In the genomic region with DNA sequence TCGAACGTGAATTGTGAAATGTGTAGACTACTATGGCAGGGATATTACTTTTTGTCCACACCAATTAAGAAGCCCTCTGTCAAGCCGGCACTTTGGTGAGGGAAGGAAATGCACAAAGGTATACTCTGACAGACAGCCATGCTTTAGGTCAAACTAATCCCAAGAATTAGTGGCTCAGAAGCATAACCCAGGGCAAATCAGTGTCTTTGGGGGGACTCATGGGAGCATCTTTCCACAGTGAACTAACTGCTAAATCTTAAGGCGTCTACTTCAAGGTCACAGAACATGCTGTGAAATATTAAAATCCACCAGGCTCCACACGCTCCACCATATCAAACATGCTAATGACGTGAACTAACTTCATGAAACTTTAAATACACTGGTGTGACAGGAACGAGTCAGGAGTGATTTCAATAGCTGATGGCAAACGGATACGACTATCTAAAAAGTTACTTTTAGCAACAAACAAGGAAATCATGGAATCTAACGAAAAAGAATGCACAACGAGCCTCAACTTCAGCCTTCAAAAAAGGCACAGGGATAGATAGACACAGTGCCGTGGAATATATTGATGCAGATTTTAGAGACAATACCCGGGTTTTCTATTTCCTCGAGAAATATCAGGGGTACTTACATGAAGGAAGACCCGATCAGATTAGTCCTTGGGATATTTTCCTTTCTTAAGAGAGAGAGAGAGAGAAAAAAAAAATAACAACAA, we compare ENCODE assay signal across 2 cellular contexts.
TF ChIP-seq lines count a peak whose summit lies in the region.

No MANE protein-coding gene starts in this region.

TF ChIP-seq in K562, 482 proteins besides CTCF, POLR2A, EP300 and RAD21:
- TF ChIP-seq KDM1A (IDR thresholded peaks at IDR 0.05) (peak; percentile 49 to 74; a peak in 3 of 4 replicates), HDAC1 (IDR thresholded peaks at IDR 0.05) (0 out of 4 replicates have a peak, but pooled peaks of 1 of the 2 experiments have one; percentile 26), PKNOX1 (IDR thresholded peaks at IDR 0.05) (peak; percentile 30; the same call in 1 of the 2 replicates), ZNF121 (CRISPR knock-in tag; conservative IDR thresholded peaks at IDR 0.05) (no peak), JUN (IDR thresholded peaks at IDR 0.05; ENCODE audit: borderline replicate concordance, low read depth, low read length) (no peak), JUN (CRISPR knock-in tag; IDR thresholded peaks at IDR 0.05; ENCODE audit: borderline replicate concordance) (no peak), ARID4B (CRISPR knock-in tag; IDR thresholded peaks at IDR 0.05) (0 out of 2 replicates have a peak, but pooled peaks have one; percentile 39), ZNF79 (CRISPR knock-in tag; IDR thresholded peaks at IDR 0.05; ENCODE audit: low read depth) (no peak), TEAD1 (CRISPR knock-in tag; IDR thresholded peaks at IDR 0.05) (no peak)

TF ChIP-seq in HepG2, 621 proteins besides CTCF, POLR2A, EP300 and RAD21:
- TF ChIP-seq FOXJ3 (CRISPR knock-in tag; IDR thresholded peaks at IDR 0.05; ENCODE audit: borderline replicate concordance) (no peak), ZNF407 (CRISPR knock-in tag; IDR thresholded peaks at IDR 0.05; ENCODE audit: not compliant biosample characterization) (no peak), PLRG1 (conservative IDR thresholded peaks at IDR 0.05) (no peak), NAIF1 (CRISPR knock-in tag; IDR thresholded peaks at IDR 0.05; ENCODE audit: borderline replicate concordance) (no peak), TRAFD1 (CRISPR knock-in tag; IDR thresholded peaks at IDR 0.05; ENCODE audit: borderline replicate concordance) (no peak), ZNF614 (CRISPR knock-in tag; IDR thresholded peaks at IDR 0.05; ENCODE audit: borderline replicate concordance) (no peak)
TF ChIP-seq in HepG2: peak in this region for 0.
